8 cellular contexts compared by ENCODE assay signal in the genomic region with DNA sequence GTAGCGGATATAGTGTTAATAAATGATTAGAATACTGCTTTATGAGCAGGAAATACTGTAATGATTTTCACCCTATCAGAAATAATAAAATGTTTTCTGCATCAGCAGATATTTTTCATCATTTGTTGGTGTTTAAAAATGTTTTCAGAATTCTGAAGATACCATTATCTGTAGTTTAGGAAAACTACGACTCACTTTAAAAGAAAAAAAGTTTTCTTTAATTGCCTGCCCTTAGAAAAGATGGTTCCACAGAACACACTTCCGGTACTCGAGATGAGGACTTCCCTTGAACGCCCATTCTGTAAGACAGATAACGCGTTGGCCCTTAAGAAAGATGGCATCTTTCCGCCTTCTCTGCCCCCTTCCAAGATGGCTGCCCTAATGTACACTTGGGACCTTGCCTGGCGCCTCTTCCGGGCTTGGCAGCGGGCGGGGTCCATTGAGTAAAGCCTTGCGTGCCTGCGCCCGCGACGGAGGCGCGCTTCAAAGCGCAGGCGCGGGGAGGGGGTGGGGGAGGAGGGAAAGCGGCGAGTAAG. TPM values are rescaled to one million over a fixed set of nuclear protein-coding genes. Genes with fewer than 3 reads are reported as not detected.
DNase-seq lines count a peak whose midpoint lies in the region; ATAC-seq and TF ChIP-seq lines count a peak whose summit lies in the region.

Gene SZRD1 (plus strand): TSS at position 521 of the 536 bp plus-strand sequence. CDS start 16 bp downstream, outside the sequence.

- H3K36me3 Mint-ChIP-seq in immature natural killer cell: no peaks in the 10 kb centered on the region

- no peak for TF ChIP-seq CTCF in AG04449 (IDR thresholded peaks at IDR 0.05; ENCODE audit: insufficient read depth, low read length, missing control alignments)

- H3K4me3 ChIP-seq in AG04449 (ENCODE audit: low read depth, low read length): peak within 1 kb of the TSS; percentile 87

- peak; percentile 67 for ATAC-seq in GM19025 (IDR thresholded peaks at IDR 0.05; ENCODE audit: low read depth, unreplicated experiment)
- ATAC-seq in HG03354 (IDR thresholded peaks at IDR 0.05; ENCODE audit: poor library complexity, severe bottlenecking, unreplicated experiment): peak; percentile 87

- H3K27me3 Mint-ChIP-seq in immature natural killer cell (ENCODE audit: low read depth in 3 of 3): peaks cover 0 to 13% (median 5%) of the 10 kb centered on the region in 3 donors

- peak within 1 kb of the TSS; percentile 90 to 99 (median 98) for H3K4me3 Mint-ChIP-seq in immature natural killer cell

- CTCF ChIA-PET in AG04449 (lab: Yijun Ruan, JAX): interaction anchor here (1.1 to 7.4 kb wide), 4 partner anchors 13 to 286 kb away, joined by 3 to 119 read pairs (median 50); partner anchors contain the start of gene FBXO42

- peak within 1 kb of the TSS; percentile 97 to 100 (median 99) for H3K27ac Mint-ChIP-seq in immature natural killer cell

- peak; percentile 98 for DNase-seq in AG04449 (ENCODE audit: low read depth, low spot score)
- DNase-seq in NCI-H446 (lab: John Stamatoyannopoulos, UW): peak; percentile 99 to 100
- peak; percentile 96 for DNase-seq in activated CD4-positive, CD25-positive, alpha-beta regulatory T cell treated with anti-CD3 and anti-CD28 coated beads, Interleukin-2, amount 50 U/mL, for 16 hours (ENCODE audit: low read depth, low spot score)
- DNase-seq in central memory CD4-positive, alpha-beta T cell: peak; percentile 98
- DNase-seq in immature natural killer cell: peak; percentile 95 to 97 (median 96)
- peak; percentile 99 for DNase-seq in smooth muscle cell of the brain vasculature (ENCODE audit: low read depth, low spot score)

- H3K9me3 Mint-ChIP-seq in immature natural killer cell: no peaks in the 10 kb centered on the region

- peaks cover 34 to 38% of the 10 kb centered on the region in 2 donors for H3K4me1 Mint-ChIP-seq in immature natural killer cell

- POLR2A ChIA-PET in AG04449 (lab: Yijun Ruan, JAX): no interaction called here

RNA-seq across cellular contexts. Expression of gene SZRD1, which starts in this region (rescaled TPM):
- 10 to 100 TPM; 55.8 to 81.5 (median 80.7) TPM for polyA plus RNA-seq in immature natural killer cell

Comparison
In these comparisons a context has a peak if more than half of its experiments do, and no peak if none do; other contexts are left out.
1. Peak in every context shown above with its lines: DNase-seq, ATAC-seq and H3K4me3 ChIP-seq.